ENCODE assay signal across 17 cellular contexts in genomic region chr3:55955891-55956477, GRCh38.
DNase-seq lines count a peak whose midpoint lies in the region; ATAC-seq and TF ChIP-seq lines count a peak whose summit lies in the region.
"Had no signal": no experiment of that assay in that cellular context is flagged by ENCODE, and none has a peak within 500 bp of the region (broad histone marks: within the 10 kb centered on the region; RNA-seq: fewer than 3 reads in every experiment).

No MANE protein-coding gene starts in this region.

- H2AK5ac ChIP-seq in mesenchymal stem cell (ENCODE audit: low read length, severe bottlenecking): no peak overlapping the region

- H4K20me1 ChIP-seq in osteoblast (ENCODE audit: insufficient read depth, low read length): no peaks in the 10 kb centered on the region

- no peak overlapping the region for H2BK12ac ChIP-seq in mesenchymal stem cell (ENCODE audit: low read length in 2 of 2)

- no peaks in the 10 kb centered on the region for H3K27me3 ChIP-seq in mesenchymal stem cell (ENCODE audit: control insufficient read depth in 1 of 2, insufficient read depth in 1 of 2, low read length in 2 of 2)
- H3K27me3 ChIP-seq in osteoblast (ENCODE audit: insufficient read depth, low read length): no peaks in the 10 kb centered on the region

- H3K79me2 ChIP-seq in osteoblast (ENCODE audit: insufficient read depth, low read length): no peaks in the 10 kb centered on the region

- no peak overlapping the region for H3K4me3 ChIP-seq in AG10803 (ENCODE audit: low read length)
- peak overlapping the region; percentile 15; the same call in 1 of the 2 replicates for H3K4me3 ChIP-seq in SK-N-MC
- no peak overlapping the region for H3K4me3 ChIP-seq in epithelial cell of esophagus (ENCODE audit: low read length)
- H3K4me3 ChIP-seq in mesenchymal stem cell (ENCODE audit: insufficient read depth in 1 of 2, low read depth in 1 of 2, low read length in 2 of 2): no peak overlapping the region
- no peak overlapping the region for H3K4me3 ChIP-seq in osteoblast (ENCODE audit: insufficient read depth, low read length)

- no CpG with 5 or more reads among the region's 4 CpGs for WGBS in mesenchymal stem cell

- H3K27ac ChIP-seq in SK-N-MC (no peak overlapping the region), mesenchymal stem cell (ENCODE audit: low read length, poor library complexity, severe bottlenecking) (no peak overlapping the region), osteoblast (ENCODE audit: low read depth, low read length) (no peak overlapping the region)

- H3K9ac ChIP-seq in SK-N-MC (ENCODE audit: insufficient read length) (no peak overlapping the region), mesenchymal stem cell (ENCODE audit: low read length) (no peak overlapping the region)

- H4K91ac ChIP-seq in mesenchymal stem cell (ENCODE audit: low read length): no peak overlapping the region

- no peak overlapping the region for H2BK5ac ChIP-seq in mesenchymal stem cell (ENCODE audit: low read depth, low read length, poor library complexity, severe bottlenecking)

- TF ChIP-seq CTCF in AG10803 (conservative IDR thresholded peaks at IDR 0.05; ENCODE audit: low read length): no peak
- no peak for TF ChIP-seq CTCF in epithelial cell of esophagus (IDR thresholded peaks at IDR 0.05; ENCODE audit: insufficient read depth, low read depth, low read length, missing control alignments)
- no peak for TF ChIP-seq CTCF in osteoblast (IDR thresholded peaks at IDR 0.05; ENCODE audit: extremely low read depth, low read depth, low read length)

- H2BK120ac ChIP-seq in mesenchymal stem cell (ENCODE audit: low read depth, low read length): no peak overlapping the region

- ATAC-seq in GM18519 (IDR thresholded peaks at IDR 0.05; ENCODE audit: low FRiP score, unreplicated experiment): no peak
- ATAC-seq: CD8-positive, alpha-beta T cell had no signal

- no peak overlapping the region for H3K4ac ChIP-seq in mesenchymal stem cell (ENCODE audit: low read depth in 1 of 2, low read length in 2 of 2)

- H3K79me1 ChIP-seq in mesenchymal stem cell (replicated peaks; ENCODE audit: low read length, poor library complexity, severe bottlenecking): no peaks in the 10 kb centered on the region

- H3K9me3 ChIP-seq in SK-N-MC (ENCODE audit: low read depth, low read length) (no peaks in the 10 kb centered on the region), mesenchymal stem cell (ENCODE audit: control insufficient read depth, low read length) (no peaks in the 10 kb centered on the region), osteoblast (ENCODE audit: low read depth, low read length) (no peaks in the 10 kb centered on the region)

- H3K23ac ChIP-seq in mesenchymal stem cell (ENCODE audit: low read length in 2 of 2): no peak overlapping the region

- DNase-seq in AG10803 (ENCODE audit: low read depth) (peak; percentile 42), SK-N-MC (ENCODE audit: low read depth, low spot score) (no peak), epithelial cell of esophagus (ENCODE audit: low read depth) (peak; percentile 2), mesenchymal stem cell (peak; percentile 30), cardiac septum (ENCODE audit: low spot score) (no peak), osteoblast (ENCODE audit: insufficient read length, low spot score, missing footprints) (no peak)
- DNase-seq in activated naive CD4-positive, alpha-beta T cell treated with anti-CD3 and anti-CD28 coated beads, Interleukin-2, amount 50 U/mL, for 16 hours: no peak
- DNase-seq: 8988T; ACHN; CD8-positive, alpha-beta T cell; COR-L47; DMS153; DMS79 treated with DMSO at 0.1 percent for 48 hours; GDM1; HCEC 1CT; HFFc6 had no signal

- H2BK15ac ChIP-seq in mesenchymal stem cell (ENCODE audit: low read depth, poor library complexity, severe bottlenecking): no peak overlapping the region

- H3K4me2 ChIP-seq in mesenchymal stem cell (ENCODE audit: low read length, poor library complexity, severe bottlenecking) (no peak overlapping the region), osteoblast (ENCODE audit: insufficient read depth, low read length) (no peak overlapping the region)

- H3K14ac ChIP-seq in mesenchymal stem cell (ENCODE audit: low read length in 2 of 2): no peak overlapping the region

- H2AFZ ChIP-seq in mesenchymal stem cell (ENCODE audit: low read depth, low read length): no peak overlapping the region
- H2AFZ ChIP-seq in osteoblast (ENCODE audit: low read length): no peak overlapping the region

- H4K8ac ChIP-seq in mesenchymal stem cell (ENCODE audit: low read length): no peak overlapping the region

- H3K4me1 ChIP-seq in mesenchymal stem cell (ENCODE audit: control insufficient read depth, insufficient read depth, low read depth, low read length): peaks cover 2% of the 10 kb centered on the region
- no peaks in the 10 kb centered on the region for H3K4me1 ChIP-seq in osteoblast (ENCODE audit: insufficient read depth, low read length)

- intact Hi-C loops in cardiac septum (cut with DNase I): no loop called here

- H3K18ac ChIP-seq in mesenchymal stem cell (ENCODE audit: low read depth in 1 of 2, low read length in 2 of 2): no peak overlapping the region

- H3K36me3 ChIP-seq in SK-N-MC (ENCODE audit: insufficient read depth, low read length): no peaks in the 10 kb centered on the region
- H3K36me3 ChIP-seq in mesenchymal stem cell (ENCODE audit: control insufficient read depth in 1 of 2, insufficient read depth in 2 of 2, low read depth in 1 of 2, low read length in 2 of 2): no peaks in the 10 kb centered on the region
- H3K36me3 ChIP-seq in osteoblast (ENCODE audit: insufficient read depth, low read length): no peaks in the 10 kb centered on the region

Comparison
In these comparisons a context has a peak if more than half of its experiments do, and no peak if none do; other contexts are left out.
1. DNase-seq: peak in AG10803 (single experiment), epithelial cell of esophagus (single experiment) and mesenchymal stem cell (single experiment); none in SK-N-MC (single experiment), cardiac septum (single experiment), osteoblast (single experiment) and activated naive CD4-positive, alpha-beta T cell treated with anti-CD3 and anti-CD28 coated beads, Interleukin-2, amount 50 U/mL, for 16 hours (single experiment).